In genomic region chr9:9778293-9778692, GRCh38 we compare ENCODE assay signal across 20 cellular contexts.
DNase-seq lines count a peak whose midpoint lies in the region; ATAC-seq and TF ChIP-seq lines count a peak whose summit lies in the region.
"Had no signal": no experiment of that assay in that cellular context is flagged by ENCODE, and none has a peak within 500 bp of the region (broad histone marks: within the 10 kb centered on the region; RNA-seq: fewer than 3 reads in every experiment).

No MANE protein-coding gene starts in this region.

- H3K9me3 Mint-ChIP-seq in GM23338 (no peaks in the 10 kb centered on the region), progenitor cell of endocrine pancreas (ENCODE audit: low read depth) (no peaks in the 10 kb centered on the region)

- no peaks in the 10 kb centered on the region for H3K79me2 ChIP-seq in GM23338 (replicated peaks; ENCODE audit: insufficient read depth)

- no peak overlapping the region for H3K4me2 ChIP-seq in GM23338
- H3K4me2 ChIP-seq: BLaER1 had no signal

- no peaks in the 10 kb centered on the region for H3K27me3 ChIP-seq in GM23338 (ENCODE audit: insufficient read depth)
- H3K27me3 ChIP-seq: BLaER1 had no signal

- ATAC-seq in GM23338 (no peak), GM19467 (IDR thresholded peaks at IDR 0.05; ENCODE audit: unreplicated experiment) (no peak)
- ATAC-seq: CD8-positive, alpha-beta T cell had no signal

- no peaks in the 10 kb centered on the region for H3K9me2 ChIP-seq in GM23338 (ENCODE audit: insufficient read depth)

- no peak overlapping the region for H3K4me3 ChIP-seq in GM23338
- no peak overlapping the region for H3K4me3 ChIP-seq in coronary artery
- H3K4me3 ChIP-seq: BLaER1, GM23248, HAP-1 had no signal

- H3K36me3 ChIP-seq in GM23338 (ENCODE audit: insufficient read depth) = no peaks in the 10 kb centered on the region
- H3K36me3 ChIP-seq: BLaER1, HAP-1 had no signal

- H3K27ac ChIP-seq in GM23338 (ENCODE audit: low read depth) (no peak overlapping the region), coronary artery (no peak overlapping the region)
- H3K27ac ChIP-seq: 22Rv1, BLaER1, C4-2B, GM23248 had no signal

- no peaks in the 10 kb centered on the region for H3K4me1 ChIP-seq in GM23338 (ENCODE audit: insufficient read depth)
- H3K4me1 ChIP-seq: BLaER1, Caco-2 had no signal

- H3K36me3 Mint-ChIP-seq in GM23338 (ENCODE audit: low read depth) = no peaks in the 10 kb centered on the region
- no peaks in the 10 kb centered on the region for H3K36me3 Mint-ChIP-seq in progenitor cell of endocrine pancreas (ENCODE audit: insufficient read depth)
- H3K36me3 Mint-ChIP-seq: CD4-positive, CD25-positive, alpha-beta regulatory T cell; CD8-positive, alpha-beta T cell had no signal

- H4K20me1 ChIP-seq in GM23338 (replicated peaks; ENCODE audit: insufficient read depth) = no peaks in the 10 kb centered on the region
- H4K20me1 ChIP-seq: BLaER1 had no signal

- no peaks in the 10 kb centered on the region for H3F3A ChIP-seq in GM23338 (replicated peaks; ENCODE audit: low read depth)

- H3K4me1 Mint-ChIP-seq in GM23338 (no peaks in the 10 kb centered on the region; the same call in 2 of the 3 replicates), progenitor cell of endocrine pancreas (ENCODE audit: low read depth) (no peaks in the 10 kb centered on the region)
- H3K4me1 Mint-ChIP-seq: B cell; CD4-positive, CD25-positive, alpha-beta regulatory T cell had no signal

- no peak for DNase-seq in GM23338 (ENCODE audit: low spot score)
- DNase-seq in dermis microvascular lymphatic vessel endothelial cell (ENCODE audit: low read depth in 2 of 2) = peak; percentile 3 to 9
- peak; percentile 18 to 80 for DNase-seq in lung microvascular endothelial cell (ENCODE audit: low read depth in 2 of 2)
- DNase-seq in progenitor cell of endocrine pancreas (ENCODE audit: low spot score, unreplicated experiment) = no peak
- no peak for DNase-seq in activated CD4-positive, alpha-beta T cell treated with anti-CD3 and anti-CD28 coated beads, Interleukin-2, amount 50 U/mL, for 4 hours
- no peak for DNase-seq in activated CD8-positive, alpha-beta memory T cell treated with anti-CD3 and anti-CD28 coated beads, Interleukin-2, amount 50 U/mL, for 4 hours
- no peak for DNase-seq in coronary artery (ENCODE audit: low spot score)
- DNase-seq: Caco-2; CD4-positive, CD25-positive, alpha-beta regulatory T cell; CD8-positive, alpha-beta T cell; DMS153; DND-41; GM23248; HFFc6 had no signal

- H3K27me3 Mint-ChIP-seq in GM23338 (ENCODE audit: insufficient read depth, low read depth, poor library complexity) (peaks cover 5% of the 10 kb centered on the region), progenitor cell of endocrine pancreas (no peaks in the 10 kb centered on the region)
- H3K27me3 Mint-ChIP-seq: CD4-positive, CD25-positive, alpha-beta regulatory T cell had no signal

- H3K4me3 Mint-ChIP-seq in GM23338 (no peak overlapping the region), progenitor cell of endocrine pancreas (ENCODE audit: low read depth) (no peak overlapping the region)
- H3K4me3 Mint-ChIP-seq: B cell; CD4-positive, CD25-positive, alpha-beta regulatory T cell; CD8-positive, alpha-beta T cell; HFFc6 had no signal

- no peak for TF ChIP-seq CTCF in GM23338 (conservative IDR thresholded peaks at IDR 0.05; ENCODE audit: low read depth in 2 of 2)
- no peak for TF ChIP-seq CTCF in progenitor cell of endocrine pancreas (IDR thresholded peaks at IDR 0.05; ENCODE audit: unreplicated experiment)
- no peak for TF ChIP-seq CTCF in coronary artery (IDR thresholded peaks at IDR 0.05)

- H2AFZ ChIP-seq in GM23338 = peak overlapping the region; percentile 83; the same call in 1 of the 2 replicates
- H2AFZ ChIP-seq: GM23248 had no signal

- H3K27ac Mint-ChIP-seq in GM23338 = no peak overlapping the region
- H3K27ac Mint-ChIP-seq in progenitor cell of endocrine pancreas = peak overlapping the region; percentile 66
- H3K27ac Mint-ChIP-seq: B cell; CD4-positive, CD25-positive, alpha-beta regulatory T cell; CD8-positive, alpha-beta T cell; HFFc6 had no signal

TF ChIP-seq in GM23338, 12 proteins besides CTCF, POLR2A, EP300 and RAD21:
- TF ChIP-seq, protein P1, sequence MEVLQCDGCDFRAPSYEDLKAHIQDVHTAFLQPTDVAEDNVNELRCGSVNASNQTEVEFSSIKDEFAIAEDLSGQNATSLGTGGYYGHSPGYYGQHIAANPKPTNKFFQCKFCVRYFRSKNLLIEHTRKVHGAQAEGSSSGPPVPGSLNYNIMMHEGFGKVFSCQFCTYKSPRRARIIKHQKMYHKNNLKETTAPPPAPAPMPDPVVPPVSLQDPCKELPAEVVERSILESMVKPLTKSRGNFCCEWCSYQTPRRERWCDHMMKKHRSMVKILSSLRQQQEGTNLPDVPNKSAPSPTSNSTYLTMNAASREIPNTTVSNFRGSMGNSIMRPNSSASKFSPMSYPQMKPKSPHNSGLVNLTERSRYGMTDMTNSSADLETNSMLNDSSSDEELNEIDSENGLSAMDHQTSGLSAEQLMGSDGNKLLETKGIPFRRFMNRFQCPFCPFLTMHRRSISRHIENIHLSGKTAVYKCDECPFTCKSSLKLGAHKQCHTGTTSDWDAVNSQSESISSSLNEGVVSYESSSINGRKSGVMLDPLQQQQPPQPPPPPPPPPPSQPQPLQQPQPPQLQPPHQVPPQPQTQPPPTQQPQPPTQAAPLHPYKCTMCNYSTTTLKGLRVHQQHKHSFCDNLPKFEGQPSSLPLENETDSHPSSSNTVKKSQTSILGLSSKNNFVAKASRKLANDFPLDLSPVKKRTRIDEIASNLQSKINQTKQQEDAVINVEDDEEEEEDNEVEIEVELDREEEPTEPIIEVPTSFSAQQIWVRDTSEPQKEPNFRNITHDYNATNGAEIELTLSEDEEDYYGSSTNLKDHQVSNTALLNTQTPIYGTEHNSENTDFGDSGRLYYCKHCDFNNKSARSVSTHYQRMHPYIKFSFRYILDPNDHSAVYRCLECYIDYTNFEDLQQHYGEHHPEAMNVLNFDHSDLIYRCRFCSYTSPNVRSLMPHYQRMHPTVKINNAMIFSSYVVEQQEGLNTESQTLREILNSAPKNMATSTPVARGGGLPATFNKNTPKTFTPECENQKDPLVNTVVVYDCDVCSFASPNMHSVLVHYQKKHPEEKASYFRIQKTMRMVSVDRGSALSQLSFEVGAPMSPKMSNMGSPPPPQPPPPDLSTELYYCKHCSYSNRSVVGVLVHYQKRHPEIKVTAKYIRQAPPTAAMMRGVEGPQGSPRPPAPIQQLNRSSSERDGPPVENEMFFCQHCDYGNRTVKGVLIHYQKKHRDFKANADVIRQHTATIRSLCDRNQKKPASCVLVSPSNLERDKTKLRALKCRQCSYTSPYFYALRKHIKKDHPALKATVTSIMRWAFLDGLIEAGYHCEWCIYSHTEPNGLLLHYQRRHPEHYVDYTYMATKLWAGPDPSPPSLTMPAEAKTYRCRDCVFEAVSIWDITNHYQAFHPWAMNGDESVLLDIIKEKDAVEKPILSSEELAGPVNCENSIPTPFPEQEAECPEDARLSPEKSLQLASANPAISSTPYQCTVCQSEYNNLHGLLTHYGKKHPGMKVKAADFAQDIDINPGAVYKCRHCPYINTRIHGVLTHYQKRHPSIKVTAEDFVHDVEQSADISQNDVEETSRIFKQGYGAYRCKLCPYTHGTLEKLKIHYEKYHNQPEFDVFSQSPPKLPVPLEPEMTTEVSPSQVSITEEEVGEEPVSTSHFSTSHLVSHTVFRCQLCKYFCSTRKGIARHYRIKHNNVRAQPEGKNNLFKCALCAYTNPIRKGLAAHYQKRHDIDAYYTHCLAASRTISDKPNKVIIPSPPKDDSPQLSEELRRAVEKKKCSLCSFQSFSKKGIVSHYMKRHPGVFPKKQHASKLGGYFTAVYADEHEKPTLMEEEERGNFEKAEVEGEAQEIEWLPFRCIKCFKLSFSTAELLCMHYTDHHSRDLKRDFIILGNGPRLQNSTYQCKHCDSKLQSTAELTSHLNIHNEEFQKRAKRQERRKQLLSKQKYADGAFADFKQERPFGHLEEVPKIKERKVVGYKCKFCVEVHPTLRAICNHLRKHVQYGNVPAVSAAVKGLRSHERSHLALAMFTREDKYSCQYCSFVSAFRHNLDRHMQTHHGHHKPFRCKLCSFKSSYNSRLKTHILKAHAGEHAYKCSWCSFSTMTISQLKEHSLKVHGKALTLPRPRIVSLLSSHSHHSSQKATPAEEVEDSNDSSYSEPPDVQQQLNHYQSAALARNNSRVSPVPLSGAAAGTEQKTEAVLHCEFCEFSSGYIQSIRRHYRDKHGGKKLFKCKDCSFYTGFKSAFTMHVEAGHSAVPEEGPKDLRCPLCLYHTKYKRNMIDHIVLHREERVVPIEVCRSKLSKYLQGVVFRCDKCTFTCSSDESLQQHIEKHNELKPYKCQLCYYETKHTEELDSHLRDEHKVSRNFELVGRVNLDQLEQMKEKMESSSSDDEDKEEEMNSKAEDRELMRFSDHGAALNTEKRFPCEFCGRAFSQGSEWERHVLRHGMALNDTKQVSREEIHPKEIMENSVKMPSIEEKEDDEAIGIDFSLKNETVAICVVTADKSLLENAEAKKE (CRISPR knock-in tag; IDR thresholded peaks at IDR 0.05) = no peak
- TF ChIP-seq NANOG (IDR thresholded peaks at IDR 0.05; ENCODE audit: borderline replicate concordance) (no peak), STAT1 (IDR thresholded peaks at IDR 0.05; ENCODE audit: unreplicated experiment) (no peak), CREB1 (CRISPR knock-in tag; IDR thresholded peaks at IDR 0.05; ENCODE audit: low read depth) (no peak), ZNF331 (CRISPR knock-in tag; IDR thresholded peaks at IDR 0.05; ENCODE audit: low read depth) (no peak), EZH2phosphoT487 (IDR thresholded peaks at IDR 0.05; ENCODE audit: unreplicated experiment) (no peak)

Comparison
In these comparisons a context has a peak if more than half of its experiments do, and no peak if none do; other contexts are left out.
1. DNase-seq: peak in dermis microvascular lymphatic vessel endothelial cell (2 of 2) and lung microvascular endothelial cell (2 of 2); none in GM23338 (single experiment), progenitor cell of endocrine pancreas (single experiment), activated CD4-positive, alpha-beta T cell treated with anti-CD3 and anti-CD28 coated beads, Interleukin-2, amount 50 U/mL, for 4 hours (0 of 2), activated CD8-positive, alpha-beta memory T cell treated with anti-CD3 and anti-CD28 coated beads, Interleukin-2, amount 50 U/mL, for 4 hours (single experiment) and coronary artery (single experiment).